Comparison of ENCODE assay signal across 8 cellular contexts in genomic region chr1:226674892-226675719, GRCh38.
A peak's percentile ranks its signal among the peaks of the same experiment; 100 is the strongest.
DNase-seq lines count a peak whose midpoint lies in the region; ATAC-seq, FAIRE-seq and TF ChIP-seq lines count a peak whose summit lies in the region.

No MANE protein-coding gene starts in this region.

- H3K79me2 ChIP-seq in H1 (ENCODE audit: control insufficient read depth in 1 of 2, insufficient read depth in 2 of 2, low read length in 2 of 2) = no peaks in the 10 kb centered on the region

- DNase-seq in activated gamma-delta T cell treated with Interleukin-2 at 50 U/mL for 16 hours = peak; percentile 78
- DNase-seq in activated gamma-delta T cell (lab: John Stamatoyannopoulos, UW) = no peak
- DNase-seq in activated CD4-positive, alpha-beta T cell treated with anti-CD3 and anti-CD28 coated beads for 36 hours = peak; percentile 78
- DNase-seq in H1 (ENCODE audit: low read depth in 1 of 2, low spot score in 2 of 2) = no peak
- no peak for DNase-seq in omental fat pad (ENCODE audit: low spot score)
- no peak for DNase-seq in esophagus muscularis mucosa (ENCODE audit: extremely low spot score)

- no peak for TF ChIP-seq RAD21 in H1 (IDR thresholded peaks at IDR 0.05 in 1 of 2, conservative IDR thresholded peaks at IDR 0.05 in 1 of 2; ENCODE audit: low read depth in 2 of 2, low read length in 2 of 2)

- H3K4me3 ChIP-seq in H1 (ENCODE audit: extremely low read depth in 1 of 4, insufficient read depth in 2 of 4, low read depth in 3 of 4, low read length in 4 of 4) (no peak overlapping the region), skeletal muscle tissue (ENCODE audit: low read length in 3 of 3) (peak overlapping the region in 1 of 3 donors; percentile 23), esophagus muscularis mucosa (no peak overlapping the region)

- WGBS in H1 (ENCODE audit: extremely low coverage in 1 of 2, insufficient coverage in 1 of 2, insufficient read length in 1 of 2, insufficient replicate concordance in 2 of 2, low coverage in 1 of 2, low lambda C conversion rate in 2 of 2, missing lambda C conversion rate in 1 of 2), 2 experiments = 83% methylated on average over 17 of the region's 17 CpGs; no CpG with 5 or more reads in 1 of the 2 experiments
- 38% methylated on average over 17 of the region's 17 CpGs for WGBS in esophagus muscularis mucosa

- TF ChIP-seq CTCF in H1 (IDR thresholded peaks at IDR 0.05; ENCODE audit: control extremely low read depth in 1 of 3, insufficient read depth in 1 of 3, low read depth in 1 of 3, low read length in 3 of 3) (no peak), omental fat pad (IDR thresholded peaks at IDR 0.05) (no peak), esophagus muscularis mucosa (IDR thresholded peaks at IDR 0.05) (no peak)

- no peak overlapping the region for H2AK5ac ChIP-seq in H1 (ENCODE audit: low read depth, low read length)

- H3K4me1 ChIP-seq in H1 (replicated peaks in 1 of 4; ENCODE audit: control insufficient read depth in 3 of 4, insufficient read depth in 4 of 4, low read length in 3 of 4) = peaks cover 0 to 7% (median 4%) of the 10 kb centered on the region in 4 experiments; a peak in 3 of 7 replicates
- H3K4me1 ChIP-seq in skeletal muscle tissue (ENCODE audit: control insufficient read depth in 3 of 3, insufficient read depth in 3 of 3, low read length in 3 of 3) = peaks cover 66 to 69% (median 67%) of the 10 kb centered on the region in 3 donors
- H3K4me1 ChIP-seq in esophagus muscularis mucosa = peaks cover 0 to 65% (median 0%) of the 10 kb centered on the region in 4 donors

- peak overlapping the region; percentile 65 for H2BK12ac ChIP-seq in H1 (ENCODE audit: low read depth, low read length)

- H3K9ac ChIP-seq in H1 (replicated peaks in 1 of 4; ENCODE audit: extremely low read depth in 1 of 4, low read depth in 3 of 4, low read length in 3 of 4) (no peak overlapping the region), skeletal muscle tissue (ENCODE audit: low read depth in 1 of 3, low read length in 3 of 3) (peak overlapping the region in 2 of 3 donors; percentile 2 to 26)

- no peak overlapping the region for H2AFZ ChIP-seq in H1 (ENCODE audit: low read length)

- H2BK120ac ChIP-seq in H1 (replicated peaks; ENCODE audit: low read depth, low read length) = no peak overlapping the region

- H3K23ac ChIP-seq in H1 (ENCODE audit: insufficient read length) = no peak overlapping the region

- CTCF ChIA-PET in activated CD4-positive, alpha-beta T cell treated with anti-CD3 and anti-CD28 coated beads for 36 hours (lab: Charles Lee) = no interaction called here
- CTCF ChIA-PET in H1 (lab: Charles Lee; ENCODE audit: partially characterized antibody) = interaction anchor here (1.0 kb wide), 1 partner anchor 13 kb away, joined by 3 read pairs; no protein-coding TSS in a partner anchor

- H4K20me1 ChIP-seq in H1 (replicated peaks in 1 of 2; ENCODE audit: control insufficient read depth in 1 of 2, insufficient read depth in 2 of 2, low read length in 2 of 2) = no peaks in the 10 kb centered on the region

- H3K4me2 ChIP-seq in H1 (ENCODE audit: insufficient read depth in 1 of 2, low read depth in 2 of 2, low read length in 2 of 2) = peak overlapping the region in 1 of 2 experiments; percentile 9; a peak in 1 of 4 replicates

- no peak overlapping the region for H2BK20ac ChIP-seq in H1 (ENCODE audit: low read length)

- H4K8ac ChIP-seq in H1 (ENCODE audit: extremely low read depth, insufficient read depth, low read length) = no peak overlapping the region

- H3K56ac ChIP-seq in H1 (replicated peaks; ENCODE audit: insufficient read length, low read depth, low read length) = no peak overlapping the region

- TF ChIP-seq POLR2A in H1 (IDR thresholded peaks at IDR 0.05; ENCODE audit: control extremely low read depth in 1 of 2, low read depth in 2 of 2, low read length in 2 of 2) = no peak
- no peak for TF ChIP-seq POLR2A in esophagus muscularis mucosa (IDR thresholded peaks at IDR 0.05; ENCODE audit: low read depth)

- peak overlapping the region; percentile 95 for H3K27ac Mint-ChIP-seq in activated CD4-positive, alpha-beta T cell treated with anti-CD3 and anti-CD28 coated beads for 36 hours

- H4K5ac ChIP-seq in H1 (ENCODE audit: insufficient read length, low read depth, low read length) = no peak overlapping the region

- no peak for FAIRE-seq in H1 (lab: Jason Lieb, UNC)

- H3K4me3 Mint-ChIP-seq in activated CD4-positive, alpha-beta T cell treated with anti-CD3 and anti-CD28 coated beads for 36 hours = peak overlapping the region; percentile 57

- H4K91ac ChIP-seq in H1 (replicated peaks; ENCODE audit: insufficient read length, low read length) = no peak overlapping the region

- H3K23me2 ChIP-seq in H1 (ENCODE audit: low read depth, low read length) = peaks cover 3% of the 10 kb centered on the region; the same call in 1 of the 2 replicates

- peaks cover 37% of the 10 kb centered on the region for H3K36me3 Mint-ChIP-seq in activated CD4-positive, alpha-beta T cell treated with anti-CD3 and anti-CD28 coated beads for 36 hours (ENCODE audit: low read depth)

- no peak overlapping the region for H3K18ac ChIP-seq in H1 (ENCODE audit: extremely low read depth, low read length)

- H3K79me1 ChIP-seq in H1 (ENCODE audit: low read depth, low read length) = no peaks in the 10 kb centered on the region; the same call in 1 of the 2 replicates

- H3K27me3 Mint-ChIP-seq in activated CD4-positive, alpha-beta T cell treated with anti-CD3 and anti-CD28 coated beads for 36 hours = no peaks in the 10 kb centered on the region

- POLR2A ChIA-PET in activated CD4-positive, alpha-beta T cell treated with anti-CD3 and anti-CD28 coated beads for 36 hours (lab: Charles Lee) = no interaction called here
- POLR2A ChIA-PET in H1 (lab: Charles Lee; ENCODE audit: partially characterized antibody) = no interaction called here

- H3K9me3 ChIP-seq in H1 (ENCODE audit: insufficient read depth in 2 of 2, low read depth in 1 of 2, low read length in 1 of 2) (no peaks in the 10 kb centered on the region), skeletal muscle tissue (ENCODE audit: control insufficient read depth in 3 of 3, low read length in 3 of 3) (no peaks in the 10 kb centered on the region), esophagus muscularis mucosa (no peaks in the 10 kb centered on the region)

- peak; percentile 70 for ATAC-seq in HG03432 (IDR thresholded peaks at IDR 0.05; ENCODE audit: unreplicated experiment)
- peak; percentile 40 for ATAC-seq in activated CD4-positive, alpha-beta T cell treated with anti-CD3 and anti-CD28 coated beads for 36 hours
- ATAC-seq in omental fat pad (ENCODE audit: low FRiP score) = no peak

- H3K27me3 ChIP-seq in H1 (replicated peaks in 1 of 4; ENCODE audit: control insufficient read depth in 3 of 4, extremely low read depth in 1 of 4, insufficient read depth in 3 of 4, low read length in 3 of 4) (peaks cover 0 to 10% (median 5%) of the 10 kb centered on the region in 4 experiments; a peak in 4 of 7 replicates), skeletal muscle tissue (ENCODE audit: control insufficient read depth in 3 of 3, insufficient read depth in 3 of 3, low read length in 3 of 3) (no peaks in the 10 kb centered on the region), esophagus muscularis mucosa (no peaks in the 10 kb centered on the region)

- H3K36me3 ChIP-seq in H1 (ENCODE audit: control insufficient read depth in 2 of 4, insufficient read depth in 4 of 4, low read length in 3 of 4) (no peaks in the 10 kb centered on the region), skeletal muscle tissue (ENCODE audit: control insufficient read depth in 3 of 3, insufficient read depth in 3 of 3, low read length in 3 of 3) (no peaks in the 10 kb centered on the region), esophagus muscularis mucosa (peaks cover 0 to 7% (median 0%) of the 10 kb centered on the region in 4 donors)

- H2BK5ac ChIP-seq in H1 (ENCODE audit: low read depth, low read length) = no peak overlapping the region

- H3K14ac ChIP-seq in H1 (ENCODE audit: insufficient read length) = no peak overlapping the region

- intact Hi-C loops in activated CD4-positive, alpha-beta T cell treated with anti-CD3 and anti-CD28 coated beads for 36 hours (cut with DNase I, micrococcal nuclease) = loop anchor here (1.0 to 5.0 kb wide), 4 partner anchors 12 to 268 kb away; partner anchors contain the start of gene PARP1 (in 1 of the 2)
- intact Hi-C loops in esophagus muscularis mucosa (cut with DNase I) = no loop called here

- no peak overlapping the region for H3K4ac ChIP-seq in H1 (replicated peaks; ENCODE audit: insufficient read length, low read depth, low read length)

- H3K4me1 Mint-ChIP-seq in activated CD4-positive, alpha-beta T cell treated with anti-CD3 and anti-CD28 coated beads for 36 hours = peaks cover 91% of the 10 kb centered on the region

- no peaks in the 10 kb centered on the region for H3K9me3 Mint-ChIP-seq in activated CD4-positive, alpha-beta T cell treated with anti-CD3 and anti-CD28 coated beads for 36 hours (ENCODE audit: low read depth)

- H2BK15ac ChIP-seq in H1 (ENCODE audit: low read length) = peak overlapping the region; percentile 24; the same call in 1 of the 2 replicates

- H3K27ac ChIP-seq in H1 (ENCODE audit: low read depth, low read length) = no peak overlapping the region
- peak overlapping the region; percentile 94 for H3K27ac ChIP-seq in skeletal muscle tissue (ENCODE audit: low read depth, low read length)
- H3K27ac ChIP-seq in esophagus muscularis mucosa (replicated peaks in 1 of 4) = peak overlapping the region in 1 of 4 donors; percentile 100

- TF ChIP-seq EP300 in H1 (IDR thresholded peaks at IDR 0.05; ENCODE audit: borderline replicate concordance in 1 of 2, low read depth in 2 of 2, low read length in 2 of 2) = no peak
- no peak for TF ChIP-seq EP300 in esophagus muscularis mucosa (IDR thresholded peaks at IDR 0.05)

TF ChIP-seq in H1, 55 proteins besides CTCF, POLR2A, EP300 and RAD21 (continues in another document):
- TF ChIP-seq ATF2 (IDR thresholded peaks at IDR 0.05; ENCODE audit: low read length) (no peak), NRF1 (IDR thresholded peaks at IDR 0.05; ENCODE audit: low read depth, low read length) (no peak), BRCA1 (IDR thresholded peaks at IDR 0.05; ENCODE audit: low read depth, low read length) (no peak), YY1 (IDR thresholded peaks at IDR 0.05; ENCODE audit: low read depth, low read length) (no peak), CBX5 (IDR thresholded peaks at IDR 0.05; ENCODE audit: low read depth, low read length) (no peak), ASH2L (IDR thresholded peaks at IDR 0.05; ENCODE audit: low read length) (no peak), RXRA (IDR thresholded peaks at IDR 0.05; ENCODE audit: insufficient read depth, low read depth, low read length) (no peak)

Comparison
In these comparisons a context has a peak if more than half of its experiments do, and no peak if none do; other contexts are left out.
1. DNase-seq: peak in activated gamma-delta T cell treated with Interleukin-2 at 50 U/mL for 16 hours (single experiment) and activated CD4-positive, alpha-beta T cell treated with anti-CD3 and anti-CD28 coated beads for 36 hours (single experiment); none in activated gamma-delta T cell (single experiment), H1 (0 of 2), omental fat pad (single experiment) and esophagus muscularis mucosa (single experiment).
2. H3K9ac ChIP-seq: peak in skeletal muscle tissue (2 of 3); none in H1 (0 of 4).